ENCODE assay signal across 2 cellular contexts in genomic region chr1:56627636-56628039, GRCh38.
A peak's percentile ranks its signal among the peaks of the same experiment; 100 is the strongest.
TF ChIP-seq lines count a peak whose summit lies in the region.

No MANE protein-coding gene starts in this region.

TF ChIP-seq in SK-N-SH, 30 proteins besides CTCF, POLR2A, EP300 and RAD21 (continued from another document):
- TF ChIP-seq, protein P1, sequence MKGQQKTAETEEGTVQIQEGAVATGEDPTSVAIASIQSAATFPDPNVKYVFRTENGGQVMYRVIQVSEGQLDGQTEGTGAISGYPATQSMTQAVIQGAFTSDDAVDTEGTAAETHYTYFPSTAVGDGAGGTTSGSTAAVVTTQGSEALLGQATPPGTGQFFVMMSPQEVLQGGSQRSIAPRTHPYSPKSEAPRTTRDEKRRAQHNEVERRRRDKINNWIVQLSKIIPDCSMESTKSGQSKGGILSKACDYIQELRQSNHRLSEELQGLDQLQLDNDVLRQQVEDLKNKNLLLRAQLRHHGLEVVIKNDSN (IDR thresholded peaks at IDR 0.05; ENCODE audit: borderline replicate concordance, low read depth): peak; percentile 61; the same call in 1 of the 2 replicates

TF ChIP-seq in SK-N-SH treated with all-trans-retinoic acid at 6 μM for 48 hours, 23 proteins besides CTCF, POLR2A, EP300 and RAD21 (continued from another document):
- TF ChIP-seq, protein P2, sequence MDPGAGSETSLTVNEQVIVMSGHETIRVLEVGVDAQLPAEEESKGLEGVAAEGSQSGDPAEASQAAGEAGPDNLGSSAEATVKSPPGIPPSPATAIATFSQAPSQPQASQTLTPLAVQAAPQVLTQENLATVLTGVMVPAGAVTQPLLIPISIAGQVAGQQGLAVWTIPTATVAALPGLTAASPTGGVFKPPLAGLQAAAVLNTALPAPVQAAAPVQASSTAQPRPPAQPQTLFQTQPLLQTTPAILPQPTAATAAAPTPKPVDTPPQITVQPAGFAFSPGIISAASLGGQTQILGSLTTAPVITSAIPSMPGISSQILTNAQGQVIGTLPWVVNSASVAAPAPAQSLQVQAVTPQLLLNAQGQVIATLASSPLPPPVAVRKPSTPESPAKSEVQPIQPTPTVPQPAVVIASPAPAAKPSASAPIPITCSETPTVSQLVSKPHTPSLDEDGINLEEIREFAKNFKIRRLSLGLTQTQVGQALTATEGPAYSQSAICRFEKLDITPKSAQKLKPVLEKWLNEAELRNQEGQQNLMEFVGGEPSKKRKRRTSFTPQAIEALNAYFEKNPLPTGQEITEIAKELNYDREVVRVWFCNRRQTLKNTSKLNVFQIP (CRISPR knock-in tag; IDR thresholded peaks at IDR 0.05; ENCODE audit: borderline replicate concordance, low read depth): no peak
